ENCODE assay signal across 8 cellular contexts in the genomic region with DNA sequence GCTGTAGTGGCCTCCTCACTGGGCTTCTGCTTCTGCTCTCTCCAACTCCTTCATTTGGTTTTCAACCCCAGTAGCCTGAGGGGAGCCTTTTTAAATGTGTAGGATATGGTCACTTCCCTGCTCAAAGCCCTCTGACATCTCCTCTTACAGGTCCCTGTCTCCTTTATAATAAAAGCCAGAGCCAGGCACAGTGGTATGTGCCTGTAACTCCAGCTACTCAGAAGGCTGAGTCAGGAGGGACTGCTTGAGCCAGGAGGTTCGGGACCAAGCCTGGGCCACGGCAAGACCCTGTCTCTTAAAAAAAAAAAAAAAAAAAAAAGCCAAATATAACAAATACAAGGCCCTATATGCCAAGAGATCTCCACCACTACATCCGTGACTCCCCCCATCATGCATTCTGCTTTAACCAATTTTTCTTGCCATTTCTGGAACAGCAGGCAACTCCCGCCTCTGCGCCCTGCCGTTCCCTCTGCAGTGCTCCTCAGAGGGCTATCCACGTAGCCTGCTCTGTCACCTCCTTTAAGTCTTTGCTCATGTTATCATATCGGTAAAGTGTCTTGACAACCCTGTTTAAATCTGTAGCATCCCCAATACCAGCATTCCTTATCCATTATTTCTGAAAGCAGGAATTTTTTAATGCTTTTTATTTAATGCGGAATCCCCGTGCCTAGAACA. TPM values are rescaled to one million over a fixed set of nuclear protein-coding genes. Genes with fewer than 3 reads are reported as not detected.
A peak's percentile ranks its signal among the peaks of the same experiment; 100 is the strongest.
DNase-seq lines count a peak whose midpoint lies in the region; ATAC-seq and TF ChIP-seq lines count a peak whose summit lies in the region.

No MANE protein-coding gene starts in this region.

- no peak for TF ChIP-seq CTCF in C4-2B (conservative IDR thresholded peaks at IDR 0.05)
- TF ChIP-seq CTCF in LNCaP clone FGC (IDR thresholded peaks at IDR 0.05; ENCODE audit: control insufficient read depth, extremely low read depth, insufficient read depth): no peak
- TF ChIP-seq CTCF in neural progenitor cell (IDR thresholded peaks at IDR 0.05): no peak

- no peak overlapping the region for H3K9ac ChIP-seq in neural progenitor cell

- no peak for ATAC-seq in effector memory CD8-positive, alpha-beta T cell (replicated peaks)
- ATAC-seq in GM21717 (IDR thresholded peaks at IDR 0.05; ENCODE audit: unreplicated experiment) (no peak), GM18519 (IDR thresholded peaks at IDR 0.05; ENCODE audit: low FRiP score, unreplicated experiment) (no peak)

- H3K36me3 Mint-ChIP-seq in effector memory CD8-positive, alpha-beta T cell (ENCODE audit: insufficient read depth): peaks cover 11% of the 10 kb centered on the region
- H3K36me3 Mint-ChIP-seq in neural progenitor cell: peaks cover 39% of the 10 kb centered on the region

- DNase-seq in LNCaP clone FGC (ENCODE audit: low read depth) (no peak), neural progenitor cell (ENCODE audit: low spot score) (no peak), KBM-7 (no peak), occipital lobe (lab: John Stamatoyannopoulos, UW) (no peak)
- no peak for DNase-seq in effector memory CD8-positive, alpha-beta T cell

- H3K4me1 ChIP-seq in neural progenitor cell: peaks cover 4% of the 10 kb centered on the region

- H3K27ac ChIP-seq in C4-2B (peak overlapping the region; percentile 85), neural progenitor cell (no peak overlapping the region)

- no peaks in the 10 kb centered on the region for H3K27me3 Mint-ChIP-seq in effector memory CD8-positive, alpha-beta T cell
- H3K27me3 Mint-ChIP-seq in neural progenitor cell (ENCODE audit: insufficient read depth, low read depth): peaks cover 2% of the 10 kb centered on the region

- no peaks in the 10 kb centered on the region for H3K9me3 ChIP-seq in neural progenitor cell (ENCODE audit: low read depth)

- in situ Hi-C loops in KBM-7 (cut with MboI; ENCODE audit: low pct_unique_long_range_greater_than_20kb, low sequenced_read_pairs): no loop called here

- peak overlapping the region; percentile 7 to 56 for H3K4me3 Mint-ChIP-seq in effector memory CD8-positive, alpha-beta T cell
- peak overlapping the region; percentile 49 for H3K4me3 Mint-ChIP-seq in neural progenitor cell

- H3K27me3 ChIP-seq in neural progenitor cell: no peaks in the 10 kb centered on the region

- H3K4me2 ChIP-seq in neural progenitor cell: peak overlapping the region; percentile 78

- H3K27ac Mint-ChIP-seq in effector memory CD8-positive, alpha-beta T cell: peak overlapping the region; percentile 23 to 35
- H3K27ac Mint-ChIP-seq in neural progenitor cell: no peak overlapping the region

- H3K79me2 ChIP-seq in neural progenitor cell (ENCODE audit: low read depth): peaks cover 8% of the 10 kb centered on the region

- no peaks in the 10 kb centered on the region for H3K36me3 ChIP-seq in neural progenitor cell

- H4K20me1 ChIP-seq in neural progenitor cell (ENCODE audit: low read depth): peaks cover 38% of the 10 kb centered on the region

- H3K4me1 Mint-ChIP-seq in effector memory CD8-positive, alpha-beta T cell (ENCODE audit: low read depth in 2 of 2): peaks cover 5 to 17% of the 10 kb centered on the region in 2 donors
- H3K4me1 Mint-ChIP-seq in neural progenitor cell: peaks cover 13% of the 10 kb centered on the region

- peaks cover 56% of the 10 kb centered on the region for H3F3A ChIP-seq in neural progenitor cell (ENCODE audit: low read depth)

- H3K4me3 ChIP-seq in LNCaP clone FGC (ENCODE audit: low read depth, low read length): peak overlapping the region; percentile 52
- H3K4me3 ChIP-seq in neural progenitor cell: peak overlapping the region; percentile 49

- no peak overlapping the region for H2AFZ ChIP-seq in neural progenitor cell (replicated peaks)

- H3K9me3 Mint-ChIP-seq in effector memory CD8-positive, alpha-beta T cell: no peaks in the 10 kb centered on the region
- no peaks in the 10 kb centered on the region for H3K9me3 Mint-ChIP-seq in neural progenitor cell

RNA-seq across cellular contexts. Expression of a gene that starts 9.4 kb away (rescaled TPM):
- total RNA-seq in neural progenitor cell (ENCODE audit: low replicate concordance): 6.0 and 17.7 TPM in 2 replicates
- 6.9 TPM for total RNA-seq in occipital lobe

RNA-seq across cellular contexts. Expression of a gene that starts 13.1 kb away (rescaled TPM):
- 30.4 and 47.9 TPM in 2 replicates for total RNA-seq in neural progenitor cell (ENCODE audit: low replicate concordance)
- total RNA-seq in occipital lobe: 29.8 TPM

RNA-seq across cellular contexts. Expression of a gene that starts 21.5 kb away (rescaled TPM):
- 39.3 and 41.8 TPM in 2 replicates for total RNA-seq in neural progenitor cell (ENCODE audit: low replicate concordance)
- 32.0 TPM for total RNA-seq in occipital lobe

RNA-seq across cellular contexts. Expression of a gene that starts 28.9 kb away (rescaled TPM):
- total RNA-seq in neural progenitor cell (ENCODE audit: low replicate concordance) (9.0 and 13.9 TPM in 2 replicates), occipital lobe (12.3 TPM)

RNA-seq across cellular contexts. Expression of a gene that starts 34.4 kb away (rescaled TPM):
- total RNA-seq in neural progenitor cell (ENCODE audit: low replicate concordance): 1.1 TPM in 1 of 2 replicates, not detected in the other
- under 0.01 TPM for total RNA-seq in occipital lobe
